1 cellular context compared by ENCODE assay signal in genomic region chr4:2691952-2692435, GRCh38.
TF ChIP-seq lines count a peak whose summit lies in the region.

No MANE protein-coding gene starts in this region.

TF ChIP-seq in GM12878, 131 proteins besides CTCF, POLR2A, EP300 and RAD21 (continued from another document and continues in another):
- peak; percentile 85 for TF ChIP-seq ZNF592 (IDR thresholded peaks at IDR 0.05)
- TF ChIP-seq IKZF1 (conservative IDR thresholded peaks at IDR 0.05), result peak; percentile 52
- no peak for TF ChIP-seq SMAD1 (IDR thresholded peaks at IDR 0.05; ENCODE audit: low read depth, partially characterized antibody)
- TF ChIP-seq ZBTB4 (CRISPR knock-in tag; IDR thresholded peaks at IDR 0.05), result no peak
- no peak for TF ChIP-seq CHD1 (IDR thresholded peaks at IDR 0.05; ENCODE audit: low read depth, low read length)
- no peak for TF ChIP-seq RELA (IDR thresholded peaks at IDR 0.05; ENCODE audit: borderline replicate concordance, partially characterized antibody)
- no peak for TF ChIP-seq IRF4 (IDR thresholded peaks at IDR 0.05; ENCODE audit: low read depth, low read length)
- peak; percentile 78 for TF ChIP-seq RELB (IDR thresholded peaks at IDR 0.05; ENCODE audit: low read depth)
- TF ChIP-seq EED (IDR thresholded peaks at IDR 0.05; ENCODE audit: low read depth), result peak; percentile 51; the same call in 1 of the 2 replicates
- TF ChIP-seq KLF5 (IDR thresholded peaks at IDR 0.05; ENCODE audit: partially characterized antibody), result no peak
- TF ChIP-seq RAD51 (IDR thresholded peaks at IDR 0.05), result no peak
- TF ChIP-seq FOS (IDR thresholded peaks at IDR 0.05; ENCODE audit: borderline replicate concordance, extremely low read depth, insufficient read length), result no peak
- no peak for TF ChIP-seq TCF3 (IDR thresholded peaks at IDR 0.05; ENCODE audit: borderline replicate concordance, insufficient read depth, low read depth, low read length)
- no peak; the same call in 1 of the 2 replicates for TF ChIP-seq LARP7 (IDR thresholded peaks at IDR 0.05)
- TF ChIP-seq MTA2 (IDR thresholded peaks at IDR 0.05; ENCODE audit: low read depth), result peak; percentile 42; the same call in 1 of the 2 replicates
- TF ChIP-seq NR2F1 (conservative IDR thresholded peaks at IDR 0.05), result 0 out of 2 replicates have a peak, but pooled peaks have one; percentile 6
- TF ChIP-seq ZZZ3 (IDR thresholded peaks at IDR 0.05; ENCODE audit: control insufficient read depth, insufficient read length, low read depth), result no peak
- TF ChIP-seq STAT1 (conservative IDR thresholded peaks at IDR 0.05), result no peak
- no peak for TF ChIP-seq E2F4 (IDR thresholded peaks at IDR 0.05; ENCODE audit: low read depth, low read length)
- TF ChIP-seq TBL1XR1 (IDR thresholded peaks at IDR 0.05; ENCODE audit: low read depth, low read length), result no peak
- TF ChIP-seq NFYA (IDR thresholded peaks at IDR 0.05; ENCODE audit: borderline replicate concordance, low read depth, low read length), result no peak
- TF ChIP-seq RBBP5 (conservative IDR thresholded peaks at IDR 0.05), result no peak
- no peak for TF ChIP-seq ZSCAN29 (IDR thresholded peaks at IDR 0.05)
- no peak for TF ChIP-seq ESRRA (IDR thresholded peaks at IDR 0.05; ENCODE audit: low read length)
- no peak for TF ChIP-seq MXI1 (IDR thresholded peaks at IDR 0.05; ENCODE audit: low read depth, low read length)
- no peak for TF ChIP-seq EGR1 (IDR thresholded peaks at IDR 0.05; ENCODE audit: borderline replicate concordance in 1 of 2, low read depth in 2 of 2, low read length in 2 of 2)
- TF ChIP-seq ZNF207 (IDR thresholded peaks at IDR 0.05; ENCODE audit: borderline replicate concordance), result no peak
- no peak for TF ChIP-seq NR2C2 (IDR thresholded peaks at IDR 0.05; ENCODE audit: borderline replicate concordance, control insufficient read depth, insufficient read length, low read depth)
- TF ChIP-seq SRF (IDR thresholded peaks at IDR 0.05; ENCODE audit: low read depth in 2 of 2, low read length in 2 of 2), result no peak
- no peak for TF ChIP-seq WRNIP1 (IDR thresholded peaks at IDR 0.05; ENCODE audit: borderline replicate concordance, low read depth, low read length)
- no peak for TF ChIP-seq RCOR1 (conservative IDR thresholded peaks at IDR 0.05; ENCODE audit: low read depth, low read length)
- TF ChIP-seq HSF1 (IDR thresholded peaks at IDR 0.05; ENCODE audit: low read depth, low read length), result no peak
- TF ChIP-seq STAT3 (IDR thresholded peaks at IDR 0.05; ENCODE audit: low read depth, low read length), result no peak
- TF ChIP-seq BRCA1 (IDR thresholded peaks at IDR 0.05; ENCODE audit: low read depth, low read length), result no peak
- TF ChIP-seq MLLT1 (IDR thresholded peaks at IDR 0.05), result no peak
- no peak for TF ChIP-seq SREBF1 (IDR thresholded peaks at IDR 0.05; ENCODE audit: low read length)
- no peak for TF ChIP-seq NR2C1 (IDR thresholded peaks at IDR 0.05)
- 0 out of 2 replicates have a peak, but pooled peaks have one; percentile 19 for TF ChIP-seq TCF12 (IDR thresholded peaks at IDR 0.05; ENCODE audit: low read depth, low read length)
- TF ChIP-seq CEBPB (IDR thresholded peaks at IDR 0.05; ENCODE audit: borderline replicate concordance in 1 of 2, low read depth in 2 of 2, low read length in 2 of 2), result no peak
- TF ChIP-seq RB1 (IDR thresholded peaks at IDR 0.05; ENCODE audit: borderline replicate concordance), result no peak
- TF ChIP-seq FOXM1 (IDR thresholded peaks at IDR 0.05; ENCODE audit: low read depth, low read length), result no peak; the same call in 1 of the 2 replicates
- TF ChIP-seq IKZF2 (IDR thresholded peaks at IDR 0.05), result peak; percentile 34 to 41; a peak in 3 of 4 replicates
- no peak for TF ChIP-seq ZBTB11 (CRISPR knock-in tag; IDR thresholded peaks at IDR 0.05)
- TF ChIP-seq TCF7 (IDR thresholded peaks at IDR 0.05; ENCODE audit: borderline replicate concordance), result no peak
- peak; percentile 37; the same call in 1 of the 2 replicates for TF ChIP-seq PAX5 (IDR thresholded peaks at IDR 0.05; ENCODE audit: borderline replicate concordance, low read depth, low read length)
- no peak for TF ChIP-seq PAX8 (IDR thresholded peaks at IDR 0.05)
- TF ChIP-seq KAT2A (conservative IDR thresholded peaks at IDR 0.05; ENCODE audit: control insufficient read depth, low read depth, low read length), result no peak
- no peak for TF ChIP-seq NBN (IDR thresholded peaks at IDR 0.05)
- TF ChIP-seq CBX5 (IDR thresholded peaks at IDR 0.05; ENCODE audit: low read depth), result no peak
